In the genomic region with DNA sequence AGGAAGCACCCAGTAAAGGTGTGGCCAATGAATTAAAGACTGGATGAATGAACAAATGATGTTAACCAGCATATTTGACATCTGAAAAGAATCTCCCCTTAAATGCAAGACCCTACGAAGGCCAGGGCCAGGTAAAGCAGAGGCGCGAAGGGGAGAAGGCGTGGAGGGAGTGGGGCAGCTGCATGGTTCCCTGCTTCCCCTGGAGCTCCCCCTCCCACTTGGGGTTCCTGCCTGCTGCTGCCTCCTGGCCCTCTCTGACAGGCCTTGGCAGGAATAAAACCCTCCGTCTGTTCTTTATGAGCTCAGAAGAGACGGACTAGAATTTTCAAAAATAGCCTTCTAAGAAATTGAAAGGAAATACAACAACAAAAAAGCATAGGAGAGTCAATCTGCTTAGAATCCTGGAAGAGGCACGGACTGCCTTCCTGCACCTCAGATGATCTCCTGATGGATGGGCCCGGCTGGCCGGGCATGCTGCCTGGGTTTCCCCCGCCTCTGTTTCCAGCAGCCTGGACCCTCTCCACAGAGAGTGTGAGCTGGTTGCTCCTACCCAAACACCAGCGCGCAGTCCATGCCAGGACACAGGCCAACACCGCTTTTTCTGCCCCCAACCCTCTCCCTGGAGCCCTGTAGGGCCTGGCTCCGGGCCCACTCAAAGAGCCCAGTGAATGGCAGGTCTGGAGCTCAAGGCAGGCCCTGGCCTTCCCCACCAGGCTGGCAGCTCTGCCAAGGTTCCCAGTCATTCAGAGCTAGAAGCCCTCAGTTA, we compare ENCODE assay signal across 27 cellular contexts. TPM values are rescaled to one million over a fixed set of nuclear protein-coding genes. Genes with fewer than 3 reads are reported as not detected.
A peak's percentile ranks its signal among the peaks of the same experiment; 100 is the strongest.
DNase-seq lines count a peak whose midpoint lies in the region; TF ChIP-seq lines count a peak whose summit lies in the region.
"Had no signal": no experiment of that assay in that cellular context is flagged by ENCODE, and none has a peak within 500 bp of the region (broad histone marks: within the 10 kb centered on the region; RNA-seq: fewer than 3 reads in every experiment).

No MANE protein-coding gene starts in this region.

- no peaks in the 10 kb centered on the region for H3K4me1 ChIP-seq in MM.1S (ENCODE audit: low read length)
- H3K4me1 ChIP-seq: right lobe of liver, suprapubic skin had no signal

- peak; percentile 2 for DNase-seq in MM.1S
- DNase-seq in amygdala (lab: John Stamatoyannopoulos, UW) = peak in 47 of 56 donors; percentile 13 to 85 (median 55)
- DNase-seq in hippocampal formation (lab: John Stamatoyannopoulos, UW) = peak; percentile 54 to 56
- peak; percentile 68 for DNase-seq in putamen (ENCODE audit: low spot score)
- no peak for DNase-seq in CD14-positive monocyte (ENCODE audit: low spot score)
- DNase-seq in NCI-H1417 (lab: John Stamatoyannopoulos, UW) = no peak
- DNase-seq in kidney glomerular epithelial cell (lab: John Stamatoyannopoulos, UW) = no peak
- no peak for DNase-seq in NCI-H2227 treated with DMSO at 0.1 percent for 48 hours (lab: John Stamatoyannopoulos, UW)
- DNase-seq: activated CD4-positive, alpha-beta memory T cell treated with anti-CD3 and anti-CD28 coated beads for 36 hours; activated CD8-positive, alpha-beta memory T cell treated with anti-CD3 and anti-CD28 coated beads, Interleukin-2, amount 50 U/mL, for 4 hours; activated naive CD4-positive, alpha-beta T cell treated with anti-CD3 and anti-CD28 coated beads, Interleukin-2, amount 10 ng/mL, durations not matched to agents 7 days and 5 days; dermis blood vessel endothelial cell; NCI-H748 treated with DMSO at 0.1 percent for 48 hours; RPMI8226; stimulated activated CD4-positive, alpha-beta T cell treated with anti-CD3 and anti-CD28 coated beads, Interleukin-4, amount 100 ng/mL, for 4 hours had no signal

- no peaks in the 10 kb centered on the region for H4K20me1 ChIP-seq in MM.1S (ENCODE audit: insufficient read depth, low read length)

- H3K27me3 ChIP-seq in MM.1S (replicated peaks; ENCODE audit: insufficient read depth, low read length) = peaks cover 93% of the 10 kb centered on the region
- H3K27me3 ChIP-seq: right lobe of liver had no signal

- no peak overlapping the region for H3K4me3 Mint-ChIP-seq in CD14-positive monocyte
- H3K4me3 Mint-ChIP-seq: activated CD4-positive, alpha-beta memory T cell treated with anti-CD3 and anti-CD28 coated beads for 36 hours; activated naive CD4-positive, alpha-beta T cell treated with anti-CD3 and anti-CD28 coated beads, Interleukin-2, amount 10 ng/mL, durations not matched to agents 7 days and 5 days; activated T-helper 1 cell treated with anti-CD3 and anti-CD28 coated beads, Interleukin-12 subunit alpha, Interleukin-12 subunit beta, Interleukin-2, Interleukin-4 antibody, amounts not matched to agents 30 ng/mL and 10 ng/mL and 1 ng/mL, durations not matched to agents 14 hours and 24 hours and 36 hours; GM23338; stimulated activated memory B cell treated with anti-CD40 and anti-IgM and Interleukin-4, amounts not matched to agents 10 μg/mL and 1 μg/mL and 100 μg/mL, for 72 hours had no signal

- no peaks in the 10 kb centered on the region for H3F3A ChIP-seq in MM.1S (ENCODE audit: insufficient read depth, low read length)

- no peak overlapping the region for H3K4me2 ChIP-seq in MM.1S (ENCODE audit: low read depth, low read length)
- H3K4me2 ChIP-seq: GM23338, KMS-11 had no signal

- H3K9me3 Mint-ChIP-seq in CD14-positive monocyte = no peaks in the 10 kb centered on the region
- H3K9me3 Mint-ChIP-seq: activated CD4-positive, alpha-beta memory T cell treated with anti-CD3 and anti-CD28 coated beads for 36 hours; activated naive CD4-positive, alpha-beta T cell treated with anti-CD3 and anti-CD28 coated beads, Interleukin-2, amount 10 ng/mL, durations not matched to agents 7 days and 5 days; activated T-helper 1 cell treated with anti-CD3 and anti-CD28 coated beads, Interleukin-12 subunit alpha, Interleukin-12 subunit beta, Interleukin-2, Interleukin-4 antibody, amounts not matched to agents 30 ng/mL and 10 ng/mL and 1 ng/mL, durations not matched to agents 14 hours and 24 hours and 36 hours; GM23338; stimulated activated memory B cell treated with anti-CD40 and anti-IgM and Interleukin-4, amounts not matched to agents 10 μg/mL and 1 μg/mL and 100 μg/mL, for 72 hours had no signal

- H3K4me3 ChIP-seq in MM.1S (ENCODE audit: low read length) = no peak overlapping the region
- H3K4me3 ChIP-seq: GM23338, lung, right lobe of liver, suprapubic skin had no signal

- peaks cover 11% of the 10 kb centered on the region for H3K4me1 Mint-ChIP-seq in CD14-positive monocyte
- H3K4me1 Mint-ChIP-seq: activated naive CD4-positive, alpha-beta T cell treated with anti-CD3 and anti-CD28 coated beads, Interleukin-2, amount 10 ng/mL, durations not matched to agents 7 days and 5 days; GM23338; stimulated activated memory B cell treated with anti-CD40 and anti-IgM and Interleukin-4, amounts not matched to agents 10 μg/mL and 1 μg/mL and 100 μg/mL, for 72 hours had no signal

- no peaks in the 10 kb centered on the region for H3K9me3 ChIP-seq in MM.1S (replicated peaks; ENCODE audit: insufficient read depth, low read length)
- H3K9me3 ChIP-seq: right lobe of liver, suprapubic skin had no signal

- no peaks in the 10 kb centered on the region for H3K36me3 ChIP-seq in MM.1S (replicated peaks; ENCODE audit: insufficient read depth, low read length)
- H3K36me3 ChIP-seq: right lobe of liver, suprapubic skin had no signal

- TF ChIP-seq CTCF in MM.1S (IDR thresholded peaks at IDR 0.05; ENCODE audit: low read length) (no peak), CD14-positive monocyte (IDR thresholded peaks at IDR 0.05) (no peak)

- no peaks in the 10 kb centered on the region for H3K36me3 Mint-ChIP-seq in CD14-positive monocyte
- H3K36me3 Mint-ChIP-seq: activated CD4-positive, alpha-beta memory T cell treated with anti-CD3 and anti-CD28 coated beads for 36 hours; activated naive CD4-positive, alpha-beta T cell treated with anti-CD3 and anti-CD28 coated beads, Interleukin-2, amount 10 ng/mL, durations not matched to agents 7 days and 5 days; stimulated activated memory B cell treated with anti-CD40 and anti-IgM and Interleukin-4, amounts not matched to agents 10 μg/mL and 1 μg/mL and 100 μg/mL, for 72 hours had no signal

- no peak overlapping the region for H3K9ac ChIP-seq in MM.1S (ENCODE audit: low read length)
- H3K9ac ChIP-seq: KMS-11 had no signal

- H3K27ac ChIP-seq in MM.1S (ENCODE audit: low read length) = no peak overlapping the region
- H3K27ac ChIP-seq: HL-60, KMS-11, right lobe of liver, suprapubic skin had no signal

- H3K9me2 ChIP-seq in MM.1S (replicated peaks; ENCODE audit: insufficient read depth, low read length) = no peaks in the 10 kb centered on the region

- no peak overlapping the region for H2AFZ ChIP-seq in MM.1S (ENCODE audit: low read length)
- H2AFZ ChIP-seq: GM23338 had no signal

- intact Hi-C loops in CD14-positive monocyte (cut with micrococcal nuclease) = no loop called here

- H3K27me3 Mint-ChIP-seq in CD14-positive monocyte (ENCODE audit: low read depth in 3 of 3) = peaks cover 10 to 26% (median 21%) of the 10 kb centered on the region in 3 donors
- H3K27me3 Mint-ChIP-seq: activated CD4-positive, alpha-beta memory T cell treated with anti-CD3 and anti-CD28 coated beads for 36 hours had no signal

- no peak overlapping the region for H3K27ac Mint-ChIP-seq in CD14-positive monocyte
- H3K27ac Mint-ChIP-seq: activated CD4-positive, alpha-beta memory T cell treated with anti-CD3 and anti-CD28 coated beads for 36 hours; activated naive CD4-positive, alpha-beta T cell treated with anti-CD3 and anti-CD28 coated beads, Interleukin-2, amount 10 ng/mL, durations not matched to agents 7 days and 5 days; activated T-helper 1 cell treated with anti-CD3 and anti-CD28 coated beads, Interleukin-12 subunit alpha, Interleukin-12 subunit beta, Interleukin-2, Interleukin-4 antibody, amounts not matched to agents 30 ng/mL and 10 ng/mL and 1 ng/mL, durations not matched to agents 14 hours and 24 hours and 36 hours; GM23338; stimulated activated memory B cell treated with anti-CD40 and anti-IgM and Interleukin-4, amounts not matched to agents 10 μg/mL and 1 μg/mL and 100 μg/mL, for 72 hours had no signal

- H3K79me2 ChIP-seq in MM.1S (ENCODE audit: low read length) = no peaks in the 10 kb centered on the region

RNA-seq across cellular contexts. Expression of a gene that starts 24.0 kb away (rescaled TPM):
- not detected for polyA plus RNA-seq in CD14-positive monocyte
- polyA plus RNA-seq: AG04450, fibroblast of lung, keratinocyte had no signal

RNA-seq across cellular contexts. Expression of a gene that starts 24.1 kb away (rescaled TPM):
- not detected for polyA plus RNA-seq in CD14-positive monocyte
- polyA plus RNA-seq: fibroblast of lung, GM23338, keratinocyte, neural cell had no signal

RNA-seq across cellular contexts. Expression of a gene that starts 32.4 kb away (rescaled TPM):
- polyA plus RNA-seq in CD14-positive monocyte = not detected
- polyA plus RNA-seq: AG04450, fibroblast of lung, GM23338, keratinocyte, lung, neural cell had no signal

RNA-seq across cellular contexts. Expression of a gene that starts 43.4 kb away (rescaled TPM):
- polyA plus RNA-seq in CD14-positive monocyte = not detected
- polyA plus RNA-seq: AG04450, fibroblast of lung, GM23338, keratinocyte, neural cell had no signal

RNA-seq across cellular contexts. Expression of a gene that starts 57.9 kb away (rescaled TPM):
- not detected for polyA plus RNA-seq in CD14-positive monocyte
- polyA plus RNA-seq: GM23338, keratinocyte had no signal

Comparison
In these comparisons a context has a peak if more than half of its experiments do, and no peak if none do; other contexts are left out.
1. DNase-seq: peak in MM.1S (single experiment), amygdala (47 of 56), hippocampal formation (2 of 2) and putamen (single experiment); none in CD14-positive monocyte (single experiment), NCI-H1417 (0 of 3), kidney glomerular epithelial cell (single experiment) and NCI-H2227 treated with DMSO at 0.1 percent for 48 hours (single experiment).